ENCODE assay signal across 20 cellular contexts in genomic region chr2:12034303-12034861, GRCh38.
"Had no signal": no experiment of that assay in that cellular context is flagged by ENCODE, and none has a peak within 500 bp of the region (broad histone marks: within the 10 kb centered on the region; RNA-seq: fewer than 3 reads in every experiment).

No MANE protein-coding gene starts in this region.

- FAIRE-seq: pancreas had no signal

- H3K4me1 ChIP-seq: gastroesophageal sphincter, left ventricle myocardium inferior, pancreas, psoas muscle, right atrium auricular region, upper lobe of right lung had no signal

- H3K27me3 ChIP-seq: gastroesophageal sphincter, pancreas, right atrium auricular region, thyroid gland, upper lobe of right lung had no signal

- H3K9me3 ChIP-seq: gastroesophageal sphincter, pancreas, psoas muscle, right atrium auricular region, thyroid gland, upper lobe of right lung had no signal

- H3K4me3 ChIP-seq: gastroesophageal sphincter, left ventricle myocardium inferior, pancreas, psoas muscle, right atrium auricular region, thyroid gland, upper lobe of right lung had no signal

- DNase-seq: activated CD4-positive, alpha-beta T cell treated with anti-CD3 and anti-CD28 coated beads for 36 hours; activated CD4-positive, alpha-beta T cell treated with anti-CD3 and anti-CD28 coated beads, Interleukin-2, amount 50 U/mL, for 48 hours; activated effector memory CD4-positive, alpha-beta T cell treated with anti-CD3 and anti-CD28 coated beads, Interleukin-2, amount 50 U/mL, for 16 hours; activated naive CD4-positive, alpha-beta T cell treated with anti-CD3 and anti-CD28 coated beads, Interleukin-2, amount 10 ng/mL, durations not matched to agents 7 days and 5 days; activated T-cell treated with anti-CD3 and anti-CD28 coated beads, Interleukin-2, amount 50 U/mL, for 72 hours; amygdala; head of caudate nucleus; hypothalamus; left ventricle myocardium inferior; midbrain; pancreas; psoas muscle; stimulated activated CD4-positive, alpha-beta T cell treated with anti-CD3 and anti-CD28 coated beads, Interleukin-4, amount 100 ng/mL, for 24 hours; substantia nigra; T-helper 9 cell; thyroid gland; upper lobe of right lung had no signal

- H3K27ac ChIP-seq: epithelial cell of prostate, gastroesophageal sphincter, left ventricle myocardium inferior, pancreas, psoas muscle, right atrium auricular region, thyroid gland, upper lobe of right lung had no signal

- H3K36me3 ChIP-seq: gastroesophageal sphincter, left ventricle myocardium inferior, pancreas, right atrium auricular region, thyroid gland, upper lobe of right lung had no signal
